ENCODE assay signal across 1 cellular context in the genomic region with DNA sequence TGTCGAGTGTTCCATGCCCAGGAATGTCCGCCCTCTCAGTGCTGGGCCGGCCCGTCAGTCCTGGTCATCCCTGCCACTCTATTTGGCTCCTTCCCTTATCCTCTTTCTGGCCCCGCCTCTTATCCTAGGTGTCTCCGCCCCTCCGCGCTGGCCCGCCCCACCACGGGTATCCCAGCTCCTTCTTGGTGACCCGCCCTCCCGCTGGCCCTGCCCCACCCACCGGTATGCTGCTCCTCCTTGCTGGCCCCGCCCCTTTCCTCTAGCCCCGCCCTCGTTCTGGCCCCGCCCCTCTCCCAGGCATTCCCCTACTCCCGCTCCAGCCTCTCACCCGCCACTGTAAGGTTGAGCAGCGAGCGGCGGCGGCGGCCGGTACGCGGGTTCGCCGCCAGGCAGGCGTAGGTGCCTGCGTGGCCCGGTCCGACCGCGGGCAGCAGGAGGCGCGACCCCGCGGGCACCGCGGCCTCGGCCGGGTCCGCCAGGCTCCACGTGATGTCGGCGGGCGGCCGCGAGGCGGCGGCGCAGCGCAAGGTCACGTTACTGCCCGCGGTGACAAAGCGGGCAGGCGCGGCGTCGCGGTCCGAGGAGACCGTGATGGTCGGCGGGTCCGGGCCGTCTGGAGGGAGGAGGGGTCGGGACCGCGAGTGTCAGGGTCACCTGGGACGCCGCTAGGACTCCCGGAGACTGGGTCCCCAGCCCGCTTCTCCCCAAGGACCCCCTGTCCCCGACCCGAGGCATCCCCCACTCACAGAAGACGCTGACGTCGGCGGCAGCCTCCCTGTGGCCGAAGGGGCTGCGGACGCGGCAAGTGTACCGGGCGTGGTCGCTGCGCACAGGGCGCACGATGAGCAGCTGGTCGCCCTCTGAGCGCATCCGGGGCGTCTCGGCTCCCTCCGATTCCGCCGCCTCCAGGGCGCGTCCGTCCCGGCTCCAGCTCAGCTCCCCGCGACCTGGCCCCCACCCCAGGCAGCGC.
A peak's percentile ranks its signal among the peaks of the same experiment; 100 is the strongest.
TF ChIP-seq lines count a peak whose summit lies in the region.

No MANE protein-coding gene starts in this region.

TF ChIP-seq in H1, 55 proteins besides CTCF, POLR2A, EP300 and RAD21:
- TF ChIP-seq SP1 (IDR thresholded peaks at IDR 0.05; ENCODE audit: low read depth, low read length) (no peak), SP4 (IDR thresholded peaks at IDR 0.05; ENCODE audit: low read length) (0 out of 2 replicates have a peak, but pooled peaks have one; percentile 91), ZNF274 (IDR thresholded peaks at IDR 0.05; ENCODE audit: borderline replicate concordance, extremely low read depth, low read length) (no peak), KDM4A (IDR thresholded peaks at IDR 0.05; ENCODE audit: low read depth, low read length, severe bottlenecking) (peak; percentile 91), NRF1 (IDR thresholded peaks at IDR 0.05; ENCODE audit: low read depth, low read length) (no peak), SAP30 (IDR thresholded peaks at IDR 0.05; ENCODE audit: insufficient read depth, insufficient replicate concordance, low read length) (no peak), GTF2F1 (IDR thresholded peaks at IDR 0.05; ENCODE audit: borderline replicate concordance, low read depth, low read length) (0 out of 2 replicates have a peak, but pooled peaks have one; percentile 32), BACH1 (IDR thresholded peaks at IDR 0.05; ENCODE audit: low read length) (peak; percentile 26; the same call in 1 of the 2 replicates), POLR2AphosphoS5 (IDR thresholded peaks at IDR 0.05; ENCODE audit: low read depth, low read length) (peak; percentile 67), TAF1 (IDR thresholded peaks at IDR 0.05; ENCODE audit: low read depth, low read length) (peak; percentile 84), TAF7 (optimal IDR thresholded peaks at IDR 0.05; ENCODE audit: borderline replicate concordance, low read depth, low read length) (peak; percentile 85), CBX5 (IDR thresholded peaks at IDR 0.05; ENCODE audit: low read depth, low read length) (no peak), BRCA1 (IDR thresholded peaks at IDR 0.05; ENCODE audit: low read depth, low read length) (no peak), CEBPB (IDR thresholded peaks at IDR 0.05; ENCODE audit: low read depth, low read length) (no peak), YY1 (IDR thresholded peaks at IDR 0.05; ENCODE audit: low read depth, low read length) (no peak), HDAC2 (IDR thresholded peaks at IDR 0.05; ENCODE audit: borderline replicate concordance in 1 of 2, low read depth in 2 of 2, low read length in 2 of 2) (no peak), TBP (IDR thresholded peaks at IDR 0.05; ENCODE audit: low read depth, low read length) (peak; percentile 74; the same call in 1 of the 2 replicates), CTBP2 (IDR thresholded peaks at IDR 0.05; ENCODE audit: borderline replicate concordance, insufficient read depth, insufficient read length, low read length) (no peak), RFX5 (IDR thresholded peaks at IDR 0.05; ENCODE audit: borderline replicate concordance, low read depth, low read length) (no peak), PHF8 (conservative IDR thresholded peaks at IDR 0.05; ENCODE audit: low read depth, low read length) (peak; percentile 60), EZH2 (IDR thresholded peaks at IDR 0.05; ENCODE audit: low read depth, low read length, severe bottlenecking) (peak; percentile 7), KDM1A (IDR thresholded peaks at IDR 0.05; ENCODE audit: borderline replicate concordance, low read length) (no peak), CREB1 (IDR thresholded peaks at IDR 0.05) (peak; percentile 36; the same call in 1 of the 2 replicates), KDM5A (IDR thresholded peaks at IDR 0.05; ENCODE audit: low read length) (no peak), SUZ12 (IDR thresholded peaks at IDR 0.05; ENCODE audit: low read length) (no peak), JUN (IDR thresholded peaks at IDR 0.05; ENCODE audit: low read depth, low read length) (no peak), SIN3A (conservative IDR thresholded peaks at IDR 0.05 in 1 of 2, IDR thresholded peaks at IDR 0.05 in 1 of 2; ENCODE audit: low read depth in 1 of 2, low read length in 2 of 2) (peak in 1 of 2 experiments; percentile 34; a peak in 1 of 4 replicates)
- TF ChIP-seq, protein P1, sequence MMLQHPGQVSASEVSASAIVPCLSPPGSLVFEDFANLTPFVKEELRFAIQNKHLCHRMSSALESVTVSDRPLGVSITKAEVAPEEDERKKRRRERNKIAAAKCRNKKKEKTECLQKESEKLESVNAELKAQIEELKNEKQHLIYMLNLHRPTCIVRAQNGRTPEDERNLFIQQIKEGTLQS (IDR thresholded peaks at IDR 0.05; ENCODE audit: insufficient read depth, low read depth, low read length) = peak; percentile 46; the same call in 1 of the 2 replicates
- TF ChIP-seq, protein P2, sequence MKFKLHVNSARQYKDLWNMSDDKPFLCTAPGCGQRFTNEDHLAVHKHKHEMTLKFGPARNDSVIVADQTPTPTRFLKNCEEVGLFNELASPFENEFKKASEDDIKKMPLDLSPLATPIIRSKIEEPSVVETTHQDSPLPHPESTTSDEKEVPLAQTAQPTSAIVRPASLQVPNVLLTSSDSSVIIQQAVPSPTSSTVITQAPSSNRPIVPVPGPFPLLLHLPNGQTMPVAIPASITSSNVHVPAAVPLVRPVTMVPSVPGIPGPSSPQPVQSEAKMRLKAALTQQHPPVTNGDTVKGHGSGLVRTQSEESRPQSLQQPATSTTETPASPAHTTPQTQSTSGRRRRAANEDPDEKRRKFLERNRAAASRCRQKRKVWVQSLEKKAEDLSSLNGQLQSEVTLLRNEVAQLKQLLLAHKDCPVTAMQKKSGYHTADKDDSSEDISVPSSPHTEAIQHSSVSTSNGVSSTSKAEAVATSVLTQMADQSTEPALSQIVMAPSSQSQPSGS (IDR thresholded peaks at IDR 0.05; ENCODE audit: low read length) = no peak
- TF ChIP-seq, protein P3, sequence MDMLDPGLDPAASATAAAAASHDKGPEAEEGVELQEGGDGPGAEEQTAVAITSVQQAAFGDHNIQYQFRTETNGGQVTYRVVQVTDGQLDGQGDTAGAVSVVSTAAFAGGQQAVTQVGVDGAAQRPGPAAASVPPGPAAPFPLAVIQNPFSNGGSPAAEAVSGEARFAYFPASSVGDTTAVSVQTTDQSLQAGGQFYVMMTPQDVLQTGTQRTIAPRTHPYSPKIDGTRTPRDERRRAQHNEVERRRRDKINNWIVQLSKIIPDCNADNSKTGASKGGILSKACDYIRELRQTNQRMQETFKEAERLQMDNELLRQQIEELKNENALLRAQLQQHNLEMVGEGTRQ (IDR thresholded peaks at IDR 0.05; ENCODE audit: low read length) = peak; percentile 78
- TF ChIP-seq, protein P4, sequence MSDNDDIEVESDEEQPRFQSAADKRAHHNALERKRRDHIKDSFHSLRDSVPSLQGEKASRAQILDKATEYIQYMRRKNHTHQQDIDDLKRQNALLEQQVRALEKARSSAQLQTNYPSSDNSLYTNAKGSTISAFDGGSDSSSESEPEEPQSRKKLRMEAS (IDR thresholded peaks at IDR 0.05) = peak; percentile 93
- TF ChIP-seq, protein P5, sequence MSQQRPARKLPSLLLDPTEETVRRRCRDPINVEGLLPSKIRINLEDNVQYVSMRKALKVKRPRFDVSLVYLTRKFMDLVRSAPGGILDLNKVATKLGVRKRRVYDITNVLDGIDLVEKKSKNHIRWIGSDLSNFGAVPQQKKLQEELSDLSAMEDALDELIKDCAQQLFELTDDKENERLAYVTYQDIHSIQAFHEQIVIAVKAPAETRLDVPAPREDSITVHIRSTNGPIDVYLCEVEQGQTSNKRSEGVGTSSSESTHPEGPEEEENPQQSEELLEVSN (IDR thresholded peaks at IDR 0.05) = peak; percentile 79
- TF ChIP-seq, protein P6, sequence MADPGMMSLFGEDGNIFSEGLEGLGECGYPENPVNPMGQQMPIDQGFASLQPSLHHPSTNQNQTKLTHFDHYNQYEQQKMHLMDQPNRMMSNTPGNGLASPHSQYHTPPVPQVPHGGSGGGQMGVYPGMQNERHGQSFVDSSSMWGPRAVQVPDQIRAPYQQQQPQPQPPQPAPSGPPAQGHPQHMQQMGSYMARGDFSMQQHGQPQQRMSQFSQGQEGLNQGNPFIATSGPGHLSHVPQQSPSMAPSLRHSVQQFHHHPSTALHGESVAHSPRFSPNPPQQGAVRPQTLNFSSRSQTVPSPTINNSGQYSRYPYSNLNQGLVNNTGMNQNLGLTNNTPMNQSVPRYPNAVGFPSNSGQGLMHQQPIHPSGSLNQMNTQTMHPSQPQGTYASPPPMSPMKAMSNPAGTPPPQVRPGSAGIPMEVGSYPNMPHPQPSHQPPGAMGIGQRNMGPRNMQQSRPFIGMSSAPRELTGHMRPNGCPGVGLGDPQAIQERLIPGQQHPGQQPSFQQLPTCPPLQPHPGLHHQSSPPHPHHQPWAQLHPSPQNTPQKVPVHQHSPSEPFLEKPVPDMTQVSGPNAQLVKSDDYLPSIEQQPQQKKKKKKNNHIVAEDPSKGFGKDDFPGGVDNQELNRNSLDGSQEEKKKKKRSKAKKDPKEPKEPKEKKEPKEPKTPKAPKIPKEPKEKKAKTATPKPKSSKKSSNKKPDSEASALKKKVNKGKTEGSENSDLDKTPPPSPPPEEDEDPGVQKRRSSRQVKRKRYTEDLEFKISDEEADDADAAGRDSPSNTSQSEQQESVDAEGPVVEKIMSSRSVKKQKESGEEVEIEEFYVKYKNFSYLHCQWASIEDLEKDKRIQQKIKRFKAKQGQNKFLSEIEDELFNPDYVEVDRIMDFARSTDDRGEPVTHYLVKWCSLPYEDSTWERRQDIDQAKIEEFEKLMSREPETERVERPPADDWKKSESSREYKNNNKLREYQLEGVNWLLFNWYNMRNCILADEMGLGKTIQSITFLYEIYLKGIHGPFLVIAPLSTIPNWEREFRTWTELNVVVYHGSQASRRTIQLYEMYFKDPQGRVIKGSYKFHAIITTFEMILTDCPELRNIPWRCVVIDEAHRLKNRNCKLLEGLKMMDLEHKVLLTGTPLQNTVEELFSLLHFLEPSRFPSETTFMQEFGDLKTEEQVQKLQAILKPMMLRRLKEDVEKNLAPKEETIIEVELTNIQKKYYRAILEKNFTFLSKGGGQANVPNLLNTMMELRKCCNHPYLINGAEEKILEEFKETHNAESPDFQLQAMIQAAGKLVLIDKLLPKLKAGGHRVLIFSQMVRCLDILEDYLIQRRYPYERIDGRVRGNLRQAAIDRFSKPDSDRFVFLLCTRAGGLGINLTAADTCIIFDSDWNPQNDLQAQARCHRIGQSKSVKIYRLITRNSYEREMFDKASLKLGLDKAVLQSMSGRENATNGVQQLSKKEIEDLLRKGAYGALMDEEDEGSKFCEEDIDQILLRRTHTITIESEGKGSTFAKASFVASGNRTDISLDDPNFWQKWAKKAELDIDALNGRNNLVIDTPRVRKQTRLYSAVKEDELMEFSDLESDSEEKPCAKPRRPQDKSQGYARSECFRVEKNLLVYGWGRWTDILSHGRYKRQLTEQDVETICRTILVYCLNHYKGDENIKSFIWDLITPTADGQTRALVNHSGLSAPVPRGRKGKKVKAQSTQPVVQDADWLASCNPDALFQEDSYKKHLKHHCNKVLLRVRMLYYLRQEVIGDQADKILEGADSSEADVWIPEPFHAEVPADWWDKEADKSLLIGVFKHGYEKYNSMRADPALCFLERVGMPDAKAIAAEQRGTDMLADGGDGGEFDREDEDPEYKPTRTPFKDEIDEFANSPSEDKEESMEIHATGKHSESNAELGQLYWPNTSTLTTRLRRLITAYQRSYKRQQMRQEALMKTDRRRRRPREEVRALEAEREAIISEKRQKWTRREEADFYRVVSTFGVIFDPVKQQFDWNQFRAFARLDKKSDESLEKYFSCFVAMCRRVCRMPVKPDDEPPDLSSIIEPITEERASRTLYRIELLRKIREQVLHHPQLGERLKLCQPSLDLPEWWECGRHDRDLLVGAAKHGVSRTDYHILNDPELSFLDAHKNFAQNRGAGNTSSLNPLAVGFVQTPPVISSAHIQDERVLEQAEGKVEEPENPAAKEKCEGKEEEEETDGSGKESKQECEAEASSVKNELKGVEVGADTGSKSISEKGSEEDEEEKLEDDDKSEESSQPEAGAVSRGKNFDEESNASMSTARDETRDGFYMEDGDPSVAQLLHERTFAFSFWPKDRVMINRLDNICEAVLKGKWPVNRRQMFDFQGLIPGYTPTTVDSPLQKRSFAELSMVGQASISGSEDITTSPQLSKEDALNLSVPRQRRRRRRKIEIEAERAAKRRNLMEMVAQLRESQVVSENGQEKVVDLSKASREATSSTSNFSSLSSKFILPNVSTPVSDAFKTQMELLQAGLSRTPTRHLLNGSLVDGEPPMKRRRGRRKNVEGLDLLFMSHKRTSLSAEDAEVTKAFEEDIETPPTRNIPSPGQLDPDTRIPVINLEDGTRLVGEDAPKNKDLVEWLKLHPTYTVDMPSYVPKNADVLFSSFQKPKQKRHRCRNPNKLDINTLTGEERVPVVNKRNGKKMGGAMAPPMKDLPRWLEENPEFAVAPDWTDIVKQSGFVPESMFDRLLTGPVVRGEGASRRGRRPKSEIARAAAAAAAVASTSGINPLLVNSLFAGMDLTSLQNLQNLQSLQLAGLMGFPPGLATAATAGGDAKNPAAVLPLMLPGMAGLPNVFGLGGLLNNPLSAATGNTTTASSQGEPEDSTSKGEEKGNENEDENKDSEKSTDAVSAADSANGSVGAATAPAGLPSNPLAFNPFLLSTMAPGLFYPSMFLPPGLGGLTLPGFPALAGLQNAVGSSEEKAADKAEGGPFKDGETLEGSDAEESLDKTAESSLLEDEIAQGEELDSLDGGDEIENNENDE (IDR thresholded peaks at IDR 0.05; ENCODE audit: insufficient replicate concordance, low read length) = no peak
